4 cellular contexts compared by ENCODE assay signal in genomic region chr17:77028900-77029299, GRCh38.
A peak's percentile ranks its signal among the peaks of the same experiment; 100 is the strongest.
TF ChIP-seq lines count a peak whose summit lies in the region.

No MANE protein-coding gene starts in this region.

TF ChIP-seq in HepG2, 621 proteins besides CTCF, POLR2A, EP300 and RAD21:
- TF ChIP-seq ZNF282 (IDR thresholded peaks at IDR 0.05; ENCODE audit: partially characterized antibody) (no peak), GATA4 (IDR thresholded peaks at IDR 0.05; ENCODE audit: borderline replicate concordance, low read depth) (no peak), CEBPB (IDR thresholded peaks at IDR 0.05; ENCODE audit: borderline replicate concordance, low read depth, low read length) (peak; percentile 65; the same call in 1 of the 2 replicates), NR2F2 (IDR thresholded peaks at IDR 0.05; ENCODE audit: borderline replicate concordance, low read depth) (no peak)

TF ChIP-seq in IMR-90, 13 proteins besides CTCF, POLR2A, EP300 and RAD21:
- TF ChIP-seq CEBPB (IDR thresholded peaks at IDR 0.05; ENCODE audit: low read depth, low read length) (peak; percentile 62; the same call in 1 of the 2 replicates), RFX5 (IDR thresholded peaks at IDR 0.05; ENCODE audit: low read depth, low read length) (no peak), MXI1 (IDR thresholded peaks at IDR 0.05; ENCODE audit: borderline replicate concordance, low read depth, low read length) (no peak), NFE2L2 (IDR thresholded peaks at IDR 0.05; ENCODE audit: low read depth, low read length) (no peak), FOS (IDR thresholded peaks at IDR 0.05; ENCODE audit: low read depth, low read length) (no peak), SMC3 (IDR thresholded peaks at IDR 0.05; ENCODE audit: low read depth, low read length) (no peak)

TF ChIP-seq in Ishikawa, 13 proteins besides CTCF, POLR2A, EP300 and RAD21:
- TF ChIP-seq CEBPB (IDR thresholded peaks at IDR 0.05): peak; percentile 21; the same call in 1 of the 2 replicates
- TF ChIP-seq YY1 (IDR thresholded peaks at IDR 0.05; ENCODE audit: low read depth): no peak

TF ChIP-seq in K562, 482 proteins besides CTCF, POLR2A, EP300 and RAD21:
- TF ChIP-seq CEBPG (CRISPR knock-in tag; IDR thresholded peaks at IDR 0.05): no peak
- peak in 1 of 2 experiments; percentile 58; a peak in 1 of 4 replicates for TF ChIP-seq CEBPG (tag; conservative IDR thresholded peaks at IDR 0.05 in 1 of 2, IDR thresholded peaks at IDR 0.05 in 1 of 2)
- TF ChIP-seq CEBPB (tag; IDR thresholded peaks at IDR 0.05): peak; percentile 56
- no peak for TF ChIP-seq MNT (conservative IDR thresholded peaks at IDR 0.05)
